In the genomic region with DNA sequence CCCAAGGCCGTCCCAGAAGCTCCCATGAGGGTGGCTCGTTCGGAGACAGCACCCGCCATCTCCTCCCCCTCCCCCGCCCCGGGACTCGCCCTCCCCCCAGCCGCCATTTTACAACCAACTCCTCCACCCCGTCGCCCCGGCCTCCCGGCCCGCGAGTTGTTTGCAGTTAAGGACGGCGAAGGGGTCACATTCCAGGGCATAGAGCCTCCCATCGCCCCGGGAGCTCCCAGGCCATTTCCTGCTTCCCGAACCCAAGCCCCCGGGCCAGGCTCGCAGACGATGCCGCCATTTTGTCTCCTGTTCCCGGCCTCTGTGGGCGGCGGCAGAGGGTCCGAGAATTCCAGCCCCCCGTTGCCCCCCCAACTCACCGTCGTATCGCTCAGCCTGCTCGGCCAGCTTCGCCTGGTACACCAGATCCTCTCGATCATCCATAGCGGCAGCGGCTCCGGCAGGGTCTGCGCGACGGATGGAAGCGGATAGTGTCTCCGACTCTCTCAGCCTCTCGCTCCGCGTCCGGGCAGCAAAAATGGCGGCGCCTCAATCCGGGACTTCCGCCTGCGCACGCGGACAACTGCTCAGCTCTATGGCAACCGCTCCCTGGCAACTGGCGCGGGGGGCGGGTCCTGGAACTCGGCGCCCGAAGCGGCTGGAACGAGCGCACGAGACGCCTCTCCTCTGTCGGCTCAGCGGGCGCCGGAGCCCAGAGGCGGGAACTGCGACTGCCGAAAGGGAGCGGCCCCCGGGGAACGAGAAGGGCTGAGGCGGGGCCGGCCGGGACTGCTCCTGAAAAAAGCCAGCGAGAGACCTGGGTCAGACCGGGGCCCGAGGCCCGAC, we compare ENCODE assay signal across 1 cellular context.
A peak's percentile ranks its signal among the peaks of the same experiment; 100 is the strongest.
TF ChIP-seq lines count a peak whose summit lies in the region.

A gene (minus strand): TSS at position 544 of the 834 bp plus-strand sequence. CDS start 112 bp downstream, at position 432.

TF ChIP-seq in HepG2, 621 proteins besides CTCF, POLR2A, EP300 and RAD21 (continued from another document and continues in another):
- TF ChIP-seq, protein P1, sequence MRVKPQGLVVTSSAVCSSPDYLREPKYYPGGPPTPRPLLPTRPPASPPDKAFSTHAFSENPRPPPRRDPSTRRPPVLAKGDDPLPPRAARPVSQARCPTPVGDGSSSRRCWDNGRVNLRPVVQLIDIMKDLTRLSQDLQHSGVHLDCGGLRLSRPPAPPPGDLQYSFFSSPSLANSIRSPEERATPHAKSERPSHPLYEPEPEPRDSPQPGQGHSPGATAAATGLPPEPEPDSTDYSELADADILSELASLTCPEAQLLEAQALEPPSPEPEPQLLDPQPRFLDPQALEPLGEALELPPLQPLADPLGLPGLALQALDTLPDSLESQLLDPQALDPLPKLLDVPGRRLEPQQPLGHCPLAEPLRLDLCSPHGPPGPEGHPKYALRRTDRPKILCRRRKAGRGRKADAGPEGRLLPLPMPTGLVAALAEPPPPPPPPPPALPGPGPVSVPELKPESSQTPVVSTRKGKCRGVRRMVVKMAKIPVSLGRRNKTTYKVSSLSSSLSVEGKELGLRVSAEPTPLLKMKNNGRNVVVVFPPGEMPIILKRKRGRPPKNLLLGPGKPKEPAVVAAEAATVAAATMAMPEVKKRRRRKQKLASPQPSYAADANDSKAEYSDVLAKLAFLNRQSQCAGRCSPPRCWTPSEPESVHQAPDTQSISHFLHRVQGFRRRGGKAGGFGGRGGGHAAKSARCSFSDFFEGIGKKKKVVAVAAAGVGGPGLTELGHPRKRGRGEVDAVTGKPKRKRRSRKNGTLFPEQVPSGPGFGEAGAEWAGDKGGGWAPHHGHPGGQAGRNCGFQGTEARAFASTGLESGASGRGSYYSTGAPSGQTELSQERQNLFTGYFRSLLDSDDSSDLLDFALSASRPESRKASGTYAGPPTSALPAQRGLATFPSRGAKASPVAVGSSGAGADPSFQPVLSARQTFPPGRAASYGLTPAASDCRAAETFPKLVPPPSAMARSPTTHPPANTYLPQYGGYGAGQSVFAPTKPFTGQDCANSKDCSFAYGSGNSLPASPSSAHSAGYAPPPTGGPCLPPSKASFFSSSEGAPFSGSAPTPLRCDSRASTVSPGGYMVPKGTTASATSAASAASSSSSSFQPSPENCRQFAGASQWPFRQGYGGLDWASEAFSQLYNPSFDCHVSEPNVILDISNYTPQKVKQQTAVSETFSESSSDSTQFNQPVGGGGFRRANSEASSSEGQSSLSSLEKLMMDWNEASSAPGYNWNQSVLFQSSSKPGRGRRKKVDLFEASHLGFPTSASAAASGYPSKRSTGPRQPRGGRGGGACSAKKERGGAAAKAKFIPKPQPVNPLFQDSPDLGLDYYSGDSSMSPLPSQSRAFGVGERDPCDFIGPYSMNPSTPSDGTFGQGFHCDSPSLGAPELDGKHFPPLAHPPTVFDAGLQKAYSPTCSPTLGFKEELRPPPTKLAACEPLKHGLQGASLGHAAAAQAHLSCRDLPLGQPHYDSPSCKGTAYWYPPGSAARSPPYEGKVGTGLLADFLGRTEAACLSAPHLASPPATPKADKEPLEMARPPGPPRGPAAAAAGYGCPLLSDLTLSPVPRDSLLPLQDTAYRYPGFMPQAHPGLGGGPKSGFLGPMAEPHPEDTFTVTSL (CRISPR knock-in tag; IDR thresholded peaks at IDR 0.05; ENCODE audit: borderline replicate concordance): peak; percentile 71
- TF ChIP-seq CHD2 (IDR thresholded peaks at IDR 0.05; ENCODE audit: low read depth, low read length): no peak
- TF ChIP-seq KDM4B (CRISPR knock-in tag; IDR thresholded peaks at IDR 0.05): no peak
- peak; percentile 66 for TF ChIP-seq MED1 (CRISPR knock-in tag; IDR thresholded peaks at IDR 0.05)
- TF ChIP-seq ZNF34 (CRISPR knock-in tag; IDR thresholded peaks at IDR 0.05; ENCODE audit: borderline replicate concordance): peak; percentile 85; the same call in 1 of the 2 replicates
- TF ChIP-seq, protein P2, sequence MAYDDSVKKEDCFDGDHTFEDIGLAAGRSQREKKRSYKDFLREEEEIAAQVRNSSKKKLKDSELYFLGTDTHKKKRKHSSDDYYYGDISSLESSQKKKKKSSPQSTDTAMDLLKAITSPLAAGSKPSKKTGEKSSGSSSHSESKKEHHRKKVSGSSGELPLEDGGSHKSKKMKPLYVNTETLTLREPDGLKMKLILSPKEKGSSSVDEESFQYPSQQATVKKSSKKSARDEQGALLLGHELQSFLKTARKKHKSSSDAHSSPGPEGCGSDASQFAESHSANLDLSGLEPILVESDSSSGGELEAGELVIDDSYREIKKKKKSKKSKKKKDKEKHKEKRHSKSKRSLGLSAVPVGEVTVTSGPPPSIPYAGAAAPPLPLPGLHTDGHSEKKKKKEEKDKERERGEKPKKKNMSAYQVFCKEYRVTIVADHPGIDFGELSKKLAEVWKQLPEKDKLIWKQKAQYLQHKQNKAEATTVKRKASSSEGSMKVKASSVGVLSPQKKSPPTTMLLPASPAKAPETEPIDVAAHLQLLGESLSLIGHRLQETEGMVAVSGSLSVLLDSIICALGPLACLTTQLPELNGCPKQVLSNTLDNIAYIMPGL (CRISPR knock-in tag; IDR thresholded peaks at IDR 0.05; ENCODE audit: borderline replicate concordance in 1 of 2, low read depth in 1 of 2): peak; percentile 63 to 90
- TF ChIP-seq, protein P3, sequence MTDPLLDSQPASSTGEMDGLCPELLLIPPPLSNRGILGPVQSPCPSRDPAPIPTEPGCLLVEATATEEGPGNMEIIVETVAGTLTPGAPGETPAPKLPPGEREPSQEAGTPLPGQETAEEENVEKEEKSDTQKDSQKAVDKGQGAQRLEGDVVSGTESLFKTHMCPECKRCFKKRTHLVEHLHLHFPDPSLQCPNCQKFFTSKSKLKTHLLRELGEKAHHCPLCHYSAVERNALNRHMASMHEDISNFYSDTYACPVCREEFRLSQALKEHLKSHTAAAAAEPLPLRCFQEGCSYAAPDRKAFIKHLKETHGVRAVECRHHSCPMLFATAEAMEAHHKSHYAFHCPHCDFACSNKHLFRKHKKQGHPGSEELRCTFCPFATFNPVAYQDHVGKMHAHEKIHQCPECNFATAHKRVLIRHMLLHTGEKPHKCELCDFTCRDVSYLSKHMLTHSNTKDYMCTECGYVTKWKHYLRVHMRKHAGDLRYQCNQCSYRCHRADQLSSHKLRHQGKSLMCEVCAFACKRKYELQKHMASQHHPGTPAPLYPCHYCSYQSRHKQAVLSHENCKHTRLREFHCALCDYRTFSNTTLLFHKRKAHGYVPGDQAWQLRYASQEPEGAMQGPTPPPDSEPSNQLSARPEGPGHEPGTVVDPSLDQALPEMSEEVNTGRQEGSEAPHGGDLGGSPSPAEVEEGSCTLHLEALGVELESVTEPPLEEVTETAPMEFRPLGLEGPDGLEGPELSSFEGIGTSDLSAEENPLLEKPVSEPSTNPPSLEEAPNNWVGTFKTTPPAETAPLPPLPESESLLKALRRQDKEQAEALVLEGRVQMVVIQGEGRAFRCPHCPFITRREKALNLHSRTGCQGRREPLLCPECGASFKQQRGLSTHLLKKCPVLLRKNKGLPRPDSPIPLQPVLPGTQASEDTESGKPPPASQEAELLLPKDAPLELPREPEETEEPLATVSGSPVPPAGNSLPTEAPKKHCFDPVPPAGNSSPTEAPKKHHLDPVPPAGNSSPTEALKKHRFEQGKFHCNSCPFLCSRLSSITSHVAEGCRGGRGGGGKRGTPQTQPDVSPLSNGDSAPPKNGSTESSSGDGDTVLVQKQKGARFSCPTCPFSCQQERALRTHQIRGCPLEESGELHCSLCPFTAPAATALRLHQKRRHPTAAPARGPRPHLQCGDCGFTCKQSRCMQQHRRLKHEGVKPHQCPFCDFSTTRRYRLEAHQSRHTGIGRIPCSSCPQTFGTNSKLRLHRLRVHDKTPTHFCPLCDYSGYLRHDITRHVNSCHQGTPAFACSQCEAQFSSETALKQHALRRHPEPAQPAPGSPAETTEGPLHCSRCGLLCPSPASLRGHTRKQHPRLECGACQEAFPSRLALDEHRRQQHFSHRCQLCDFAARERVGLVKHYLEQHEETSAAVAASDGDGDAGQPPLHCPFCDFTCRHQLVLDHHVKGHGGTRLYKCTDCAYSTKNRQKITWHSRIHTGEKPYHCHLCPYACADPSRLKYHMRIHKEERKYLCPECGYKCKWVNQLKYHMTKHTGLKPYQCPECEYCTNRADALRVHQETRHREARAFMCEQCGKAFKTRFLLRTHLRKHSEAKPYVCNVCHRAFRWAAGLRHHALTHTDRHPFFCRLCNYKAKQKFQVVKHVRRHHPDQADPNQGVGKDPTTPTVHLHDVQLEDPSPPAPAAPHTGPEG (CRISPR knock-in tag; IDR thresholded peaks at IDR 0.05): no peak
- TF ChIP-seq AHR (CRISPR knock-in tag; IDR thresholded peaks at IDR 0.05): no peak; the same call in 1 of the 2 replicates
- no peak; the same call in 1 of the 2 replicates for TF ChIP-seq ZNF337 (CRISPR knock-in tag; IDR thresholded peaks at IDR 0.05; ENCODE audit: borderline replicate concordance, low read depth)
- TF ChIP-seq, protein P4, sequence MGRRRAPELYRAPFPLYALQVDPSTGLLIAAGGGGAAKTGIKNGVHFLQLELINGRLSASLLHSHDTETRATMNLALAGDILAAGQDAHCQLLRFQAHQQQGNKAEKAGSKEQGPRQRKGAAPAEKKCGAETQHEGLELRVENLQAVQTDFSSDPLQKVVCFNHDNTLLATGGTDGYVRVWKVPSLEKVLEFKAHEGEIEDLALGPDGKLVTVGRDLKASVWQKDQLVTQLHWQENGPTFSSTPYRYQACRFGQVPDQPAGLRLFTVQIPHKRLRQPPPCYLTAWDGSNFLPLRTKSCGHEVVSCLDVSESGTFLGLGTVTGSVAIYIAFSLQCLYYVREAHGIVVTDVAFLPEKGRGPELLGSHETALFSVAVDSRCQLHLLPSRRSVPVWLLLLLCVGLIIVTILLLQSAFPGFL (CRISPR knock-in tag; IDR thresholded peaks at IDR 0.05): no peak
- TF ChIP-seq RXRA (CRISPR knock-in tag; IDR thresholded peaks at IDR 0.05): peak; percentile 24; the same call in 1 of the 2 replicates
- no peak for TF ChIP-seq JUN (CRISPR knock-in tag; IDR thresholded peaks at IDR 0.05)
- no peak; the same call in 1 of the 2 replicates for TF ChIP-seq SP2 (CRISPR knock-in tag; IDR thresholded peaks at IDR 0.05)
- TF ChIP-seq HIVEP1 (CRISPR knock-in tag; IDR thresholded peaks at IDR 0.05): peak; percentile 76
- no peak for TF ChIP-seq ZNF496 (CRISPR knock-in tag; IDR thresholded peaks at IDR 0.05; ENCODE audit: insufficient replicate concordance)
- TF ChIP-seq NFIB (CRISPR knock-in tag; IDR thresholded peaks at IDR 0.05; ENCODE audit: borderline replicate concordance): no peak
- no peak for TF ChIP-seq ZNF367 (CRISPR knock-in tag; IDR thresholded peaks at IDR 0.05; ENCODE audit: borderline replicate concordance)
- TF ChIP-seq ISX (CRISPR knock-in tag; conservative IDR thresholded peaks at IDR 0.05): 0 out of 2 replicates have a peak, but pooled peaks have one; percentile 35
- TF ChIP-seq SETDB1 (CRISPR knock-in tag; IDR thresholded peaks at IDR 0.05; ENCODE audit: borderline replicate concordance): no peak
- no peak for TF ChIP-seq SIX4 (CRISPR knock-in tag; IDR thresholded peaks at IDR 0.05)
- no peak for TF ChIP-seq PCBP2 (optimal IDR thresholded peaks at IDR 0.05; ENCODE audit: low read depth, low read length, poor library complexity, severe bottlenecking)
- TF ChIP-seq, protein P5, sequence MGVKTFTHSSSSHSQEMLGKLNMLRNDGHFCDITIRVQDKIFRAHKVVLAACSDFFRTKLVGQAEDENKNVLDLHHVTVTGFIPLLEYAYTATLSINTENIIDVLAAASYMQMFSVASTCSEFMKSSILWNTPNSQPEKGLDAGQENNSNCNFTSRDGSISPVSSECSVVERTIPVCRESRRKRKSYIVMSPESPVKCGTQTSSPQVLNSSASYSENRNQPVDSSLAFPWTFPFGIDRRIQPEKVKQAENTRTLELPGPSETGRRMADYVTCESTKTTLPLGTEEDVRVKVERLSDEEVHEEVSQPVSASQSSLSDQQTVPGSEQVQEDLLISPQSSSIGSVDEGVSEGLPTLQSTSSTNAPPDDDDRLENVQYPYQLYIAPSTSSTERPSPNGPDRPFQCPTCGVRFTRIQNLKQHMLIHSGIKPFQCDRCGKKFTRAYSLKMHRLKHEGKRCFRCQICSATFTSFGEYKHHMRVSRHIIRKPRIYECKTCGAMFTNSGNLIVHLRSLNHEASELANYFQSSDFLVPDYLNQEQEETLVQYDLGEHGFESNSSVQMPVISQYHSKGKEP (CRISPR knock-in tag; IDR thresholded peaks at IDR 0.05): no peak
- TF ChIP-seq ZFP1 (CRISPR knock-in tag; IDR thresholded peaks at IDR 0.05): no peak
- TF ChIP-seq, protein P6, sequence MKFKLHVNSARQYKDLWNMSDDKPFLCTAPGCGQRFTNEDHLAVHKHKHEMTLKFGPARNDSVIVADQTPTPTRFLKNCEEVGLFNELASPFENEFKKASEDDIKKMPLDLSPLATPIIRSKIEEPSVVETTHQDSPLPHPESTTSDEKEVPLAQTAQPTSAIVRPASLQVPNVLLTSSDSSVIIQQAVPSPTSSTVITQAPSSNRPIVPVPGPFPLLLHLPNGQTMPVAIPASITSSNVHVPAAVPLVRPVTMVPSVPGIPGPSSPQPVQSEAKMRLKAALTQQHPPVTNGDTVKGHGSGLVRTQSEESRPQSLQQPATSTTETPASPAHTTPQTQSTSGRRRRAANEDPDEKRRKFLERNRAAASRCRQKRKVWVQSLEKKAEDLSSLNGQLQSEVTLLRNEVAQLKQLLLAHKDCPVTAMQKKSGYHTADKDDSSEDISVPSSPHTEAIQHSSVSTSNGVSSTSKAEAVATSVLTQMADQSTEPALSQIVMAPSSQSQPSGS (CRISPR knock-in tag; IDR thresholded peaks at IDR 0.05): no peak; the same call in 1 of the 2 replicates
- TF ChIP-seq, protein P7, sequence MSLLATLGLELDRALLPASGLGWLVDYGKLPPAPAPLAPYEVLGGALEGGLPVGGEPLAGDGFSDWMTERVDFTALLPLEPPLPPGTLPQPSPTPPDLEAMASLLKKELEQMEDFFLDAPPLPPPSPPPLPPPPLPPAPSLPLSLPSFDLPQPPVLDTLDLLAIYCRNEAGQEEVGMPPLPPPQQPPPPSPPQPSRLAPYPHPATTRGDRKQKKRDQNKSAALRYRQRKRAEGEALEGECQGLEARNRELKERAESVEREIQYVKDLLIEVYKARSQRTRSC (CRISPR knock-in tag; IDR thresholded peaks at IDR 0.05; ENCODE audit: low read depth): no peak
- TF ChIP-seq NKX3-1 (CRISPR knock-in tag; IDR thresholded peaks at IDR 0.05): no peak; the same call in 1 of the 2 replicates
- TF ChIP-seq FOSL1 (CRISPR knock-in tag; IDR thresholded peaks at IDR 0.05; ENCODE audit: borderline replicate concordance): no peak
- TF ChIP-seq ZNF256 (CRISPR knock-in tag; conservative IDR thresholded peaks at IDR 0.05): no peak
- TF ChIP-seq ZSCAN29 (CRISPR knock-in tag; conservative IDR thresholded peaks at IDR 0.05): peak; percentile 60; the same call in 1 of the 2 replicates
- no peak for TF ChIP-seq ZNF737 (CRISPR knock-in tag; IDR thresholded peaks at IDR 0.05; ENCODE audit: borderline replicate concordance)
- TF ChIP-seq EEA1 (CRISPR knock-in tag; IDR thresholded peaks at IDR 0.05; ENCODE audit: borderline replicate concordance): peak; percentile 64; the same call in 1 of the 2 replicates
- no peak for TF ChIP-seq NR3C1 (CRISPR knock-in tag; IDR thresholded peaks at IDR 0.05)
